ENCODE assay signal across 1 cellular context in genomic region chr20:3797226-3797545, GRCh38.
TF ChIP-seq lines count a peak whose summit lies in the region.

No MANE protein-coding gene starts in this region.

TF ChIP-seq in HCT116, 20 proteins besides CTCF, POLR2A, EP300 and RAD21 (continued from another document):
- TF ChIP-seq REST (IDR thresholded peaks at IDR 0.05; ENCODE audit: low read depth) = no peak
- TF ChIP-seq ZNF274 (IDR thresholded peaks at IDR 0.05; ENCODE audit: low read depth, low read length) = no peak
